Comparison of ENCODE assay signal across 10 cellular contexts in the genomic region with DNA sequence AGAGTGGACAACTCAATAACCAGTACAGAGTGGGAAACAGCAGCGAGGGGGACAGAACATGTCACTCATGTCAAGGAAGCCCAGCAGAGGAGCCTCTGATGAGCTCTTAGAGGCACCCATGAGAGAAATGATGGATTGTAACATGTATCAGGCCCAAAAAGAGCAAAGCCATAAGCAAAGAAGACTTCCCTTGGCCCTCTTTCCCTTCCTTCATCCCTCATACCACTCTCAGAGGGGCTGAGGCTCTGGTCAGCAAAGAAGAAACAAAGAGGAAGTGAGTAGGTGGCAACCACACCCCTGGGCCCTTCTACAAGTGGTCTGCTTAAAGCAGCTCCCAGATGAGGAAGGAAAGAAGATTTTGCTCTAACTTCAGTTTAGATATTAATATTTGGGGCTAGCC.
DNase-seq lines count a peak whose midpoint lies in the region; ATAC-seq and TF ChIP-seq lines count a peak whose summit lies in the region.
"Had no signal": no experiment of that assay in that cellular context is flagged by ENCODE, and none has a peak within 500 bp of the region (broad histone marks: within the 10 kb centered on the region; RNA-seq: fewer than 3 reads in every experiment).

No MANE protein-coding gene starts in this region.

- H4K20me1 ChIP-seq in smooth muscle cell (ENCODE audit: low read depth), result no peaks in the 10 kb centered on the region

- no peak overlapping the region for H3K23ac ChIP-seq in mesendoderm (ENCODE audit: low read length)

- H3K4me3 Mint-ChIP-seq in endothelial cell (ENCODE audit: unreplicated experiment), result no peak overlapping the region
- no peak overlapping the region for H3K4me3 Mint-ChIP-seq in activated naive CD4-positive, alpha-beta T cell treated with anti-CD3 and anti-CD28 coated beads, Interleukin-2, amount 10 ng/mL, durations not matched to agents 7 days and 5 days

- DNase-seq in Kasumi-1 (lab: John Stamatoyannopoulos, UW) (peak; percentile 36 to 48), mesendoderm (peak; percentile 18), endothelial cell (ENCODE audit: low spot score) (no peak), T-helper 1 cell (no peak), smooth muscle cell (lab: John Stamatoyannopoulos, UW; ENCODE audit: unreplicated experiment) (no peak)
- DNase-seq in activated naive CD4-positive, alpha-beta T cell treated with anti-CD3 and anti-CD28 coated beads, Interleukin-2, amount 10 ng/mL, durations not matched to agents 7 days and 5 days, result no peak
- DNase-seq: activated CD8-positive, alpha-beta memory T cell treated with anti-CD3 and anti-CD28 coated beads, Interleukin-2, amount 50 U/mL, for 48 hours; NCI-H2107 had no signal

- CTCF ChIA-PET in activated naive CD4-positive, alpha-beta T cell treated with anti-CD3 and anti-CD28 coated beads, Interleukin-2, amount 10 ng/mL, durations not matched to agents 7 days and 5 days (lab: Charles Lee), result interaction anchor here (0.6 to 1.1 kb wide), 3 partner anchors 8 to 330 kb away, joined by 3 to 4 read pairs (median 3); no protein-coding TSS in a partner anchor

- no peak overlapping the region for H3K56ac ChIP-seq in mesendoderm (ENCODE audit: low read length)

- H3K36me3 Mint-ChIP-seq in endothelial cell (ENCODE audit: low read depth, unreplicated experiment), result no peaks in the 10 kb centered on the region
- no peaks in the 10 kb centered on the region for H3K36me3 Mint-ChIP-seq in activated naive CD4-positive, alpha-beta T cell treated with anti-CD3 and anti-CD28 coated beads, Interleukin-2, amount 10 ng/mL, durations not matched to agents 7 days and 5 days

- no peak overlapping the region for H2BK15ac ChIP-seq in mesendoderm (replicated peaks; ENCODE audit: low read depth)

- no peak overlapping the region for H2BK5ac ChIP-seq in mesendoderm (ENCODE audit: low read length)

- no peaks in the 10 kb centered on the region for H3K79me1 ChIP-seq in mesendoderm (ENCODE audit: low read length)

- H3K4me1 Mint-ChIP-seq in endothelial cell (ENCODE audit: unreplicated experiment), result no peaks in the 10 kb centered on the region
- H3K4me1 Mint-ChIP-seq in activated naive CD4-positive, alpha-beta T cell treated with anti-CD3 and anti-CD28 coated beads, Interleukin-2, amount 10 ng/mL, durations not matched to agents 7 days and 5 days, result peaks cover 12% of the 10 kb centered on the region

- peaks cover 2% of the 10 kb centered on the region for H3K27me3 Mint-ChIP-seq in endothelial cell (ENCODE audit: unreplicated experiment)
- H3K27me3 Mint-ChIP-seq in activated naive CD4-positive, alpha-beta T cell treated with anti-CD3 and anti-CD28 coated beads, Interleukin-2, amount 10 ng/mL, durations not matched to agents 7 days and 5 days, result no peaks in the 10 kb centered on the region

- H3K27ac Mint-ChIP-seq in endothelial cell (ENCODE audit: unreplicated experiment), result no peak overlapping the region
- no peak overlapping the region for H3K27ac Mint-ChIP-seq in activated naive CD4-positive, alpha-beta T cell treated with anti-CD3 and anti-CD28 coated beads, Interleukin-2, amount 10 ng/mL, durations not matched to agents 7 days and 5 days

- H3K27ac ChIP-seq in mesendoderm (ENCODE audit: low read depth, low read length) (no peak overlapping the region), smooth muscle cell (ENCODE audit: low read depth) (no peak overlapping the region)

- H3K27me3 ChIP-seq in mesendoderm (ENCODE audit: insufficient read depth, low read length, poor library complexity) (no peaks in the 10 kb centered on the region), smooth muscle cell (ENCODE audit: low read depth) (no peaks in the 10 kb centered on the region)

- no peaks in the 10 kb centered on the region for H3K9me3 Mint-ChIP-seq in endothelial cell (ENCODE audit: unreplicated experiment)
- no peaks in the 10 kb centered on the region for H3K9me3 Mint-ChIP-seq in activated naive CD4-positive, alpha-beta T cell treated with anti-CD3 and anti-CD28 coated beads, Interleukin-2, amount 10 ng/mL, durations not matched to agents 7 days and 5 days

- H3K4me3 ChIP-seq in mesendoderm (ENCODE audit: low read length) (no peak overlapping the region), smooth muscle cell (no peak overlapping the region)

- peaks cover 4% of the 10 kb centered on the region for H3F3A ChIP-seq in smooth muscle cell (ENCODE audit: low read depth)

- H3K4ac ChIP-seq in mesendoderm (ENCODE audit: low read depth, low read length), result peak overlapping the region; percentile 28

- no peak overlapping the region for H2AK5ac ChIP-seq in mesendoderm (ENCODE audit: low read length)

- ATAC-seq in GM18520 (IDR thresholded peaks at IDR 0.05; ENCODE audit: unreplicated experiment), result peak; percentile 46
- peak; percentile 71 for ATAC-seq in GM21786 (IDR thresholded peaks at IDR 0.05; ENCODE audit: unreplicated experiment)

- H3K79me2 ChIP-seq in mesendoderm (ENCODE audit: control insufficient read depth, insufficient read depth, low read length) (no peaks in the 10 kb centered on the region), smooth muscle cell (ENCODE audit: low read depth) (no peaks in the 10 kb centered on the region)

- no peak overlapping the region for H2AFZ ChIP-seq in smooth muscle cell (ENCODE audit: low read depth)

- H3K9me3 ChIP-seq in smooth muscle cell (replicated peaks; ENCODE audit: low read depth), result no peaks in the 10 kb centered on the region

- no peak overlapping the region for H4K8ac ChIP-seq in mesendoderm (ENCODE audit: low read depth, low read length)

- no peak overlapping the region for H3K18ac ChIP-seq in mesendoderm (ENCODE audit: low read length)

- TF ChIP-seq CTCF in endothelial cell (IDR thresholded peaks at IDR 0.05; ENCODE audit: unreplicated experiment) (no peak), smooth muscle cell (IDR thresholded peaks at IDR 0.05; ENCODE audit: borderline replicate concordance, insufficient read depth, poor library complexity, severe bottlenecking) (no peak)

- H3K9ac ChIP-seq in mesendoderm (ENCODE audit: low read length), result no peak overlapping the region
- H3K9ac ChIP-seq in smooth muscle cell (ENCODE audit: low read depth), result no peak overlapping the region

- H3K36me3 ChIP-seq in mesendoderm (ENCODE audit: control insufficient read depth, insufficient read depth, low read length), result no peaks in the 10 kb centered on the region
- no peaks in the 10 kb centered on the region for H3K36me3 ChIP-seq in smooth muscle cell (ENCODE audit: low read depth)

- WGBS in mesendoderm (ENCODE audit: extremely low coverage, insufficient coverage, low lambda C conversion rate), result no CpG with 5 or more reads among the region's 1 CpG
- WGBS in smooth muscle cell (ENCODE audit: low lambda C conversion rate), result 100% methylated on average over 1 of the region's 1 CpG

- H2BK120ac ChIP-seq in mesendoderm (ENCODE audit: low read depth, low read length), result no peak overlapping the region

- H3K4me1 ChIP-seq in mesendoderm (ENCODE audit: control insufficient read depth, low read depth, low read length) (no peaks in the 10 kb centered on the region), smooth muscle cell (ENCODE audit: low read depth) (peaks cover 4% of the 10 kb centered on the region)

- H4K5ac ChIP-seq in mesendoderm (ENCODE audit: low read length), result no peak overlapping the region

- H3K4me2 ChIP-seq in mesendoderm (ENCODE audit: low read length) (no peak overlapping the region), smooth muscle cell (no peak overlapping the region)

Comparison
In these comparisons a context has a peak if more than half of its experiments do, and no peak if none do; other contexts are left out.
1. DNase-seq: peak in Kasumi-1 (2 of 2) and mesendoderm (single experiment); none in endothelial cell (single experiment), activated naive CD4-positive, alpha-beta T cell treated with anti-CD3 and anti-CD28 coated beads, Interleukin-2, amount 10 ng/mL, durations not matched to agents 7 days and 5 days (single experiment), T-helper 1 cell (0 of 5) and smooth muscle cell (single experiment).